ENCODE assay signal across 1 cellular context in the genomic region with DNA sequence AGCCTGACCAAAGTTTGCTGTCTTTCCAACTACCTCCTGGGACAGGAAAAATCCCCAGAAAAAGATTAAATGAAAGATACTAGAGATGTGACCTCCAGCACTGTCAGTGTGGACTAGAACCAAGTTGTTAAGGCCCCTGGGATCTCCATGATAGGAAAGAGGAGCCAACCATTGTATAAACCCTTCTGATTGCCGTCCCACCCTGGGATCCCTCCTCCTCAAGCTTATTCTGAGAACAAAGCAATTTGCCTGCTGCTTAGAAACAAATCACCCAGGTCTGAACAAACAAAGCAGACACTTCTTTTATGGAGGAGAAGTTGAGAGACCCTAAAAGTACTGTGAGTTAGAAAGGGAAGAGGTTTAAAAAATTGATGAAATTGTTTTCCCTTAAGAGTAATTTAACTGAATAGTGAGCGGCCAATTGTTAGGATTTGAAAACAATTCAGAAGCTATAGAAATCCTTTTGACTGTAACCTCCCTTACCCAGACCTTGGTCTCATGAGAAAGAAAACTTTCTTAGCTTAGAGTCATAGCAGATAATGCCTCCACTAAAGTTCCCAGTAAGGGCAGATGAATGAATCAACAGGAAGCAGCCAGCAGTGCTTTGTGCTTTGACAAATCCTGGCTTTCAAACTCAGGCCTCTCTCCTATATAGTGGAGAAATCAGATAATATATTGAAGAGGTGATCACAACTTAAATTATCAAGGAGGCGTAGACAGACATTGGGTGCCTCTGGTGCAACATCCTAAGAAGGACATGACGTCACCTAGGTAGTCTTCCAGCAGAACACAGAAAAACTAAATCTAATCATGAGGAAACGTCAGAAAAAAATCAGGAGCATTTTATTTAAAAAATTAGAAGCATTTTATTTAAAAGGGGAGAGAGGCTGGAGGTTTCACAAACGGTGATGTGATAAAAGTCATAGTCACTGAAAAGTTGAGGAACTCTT.
TF ChIP-seq lines count a peak whose summit lies in the region.

No MANE protein-coding gene starts in this region.

TF ChIP-seq in WTC11, 78 proteins besides CTCF, POLR2A, EP300 and RAD21 (continued from another document):
- TF ChIP-seq, protein P1, sequence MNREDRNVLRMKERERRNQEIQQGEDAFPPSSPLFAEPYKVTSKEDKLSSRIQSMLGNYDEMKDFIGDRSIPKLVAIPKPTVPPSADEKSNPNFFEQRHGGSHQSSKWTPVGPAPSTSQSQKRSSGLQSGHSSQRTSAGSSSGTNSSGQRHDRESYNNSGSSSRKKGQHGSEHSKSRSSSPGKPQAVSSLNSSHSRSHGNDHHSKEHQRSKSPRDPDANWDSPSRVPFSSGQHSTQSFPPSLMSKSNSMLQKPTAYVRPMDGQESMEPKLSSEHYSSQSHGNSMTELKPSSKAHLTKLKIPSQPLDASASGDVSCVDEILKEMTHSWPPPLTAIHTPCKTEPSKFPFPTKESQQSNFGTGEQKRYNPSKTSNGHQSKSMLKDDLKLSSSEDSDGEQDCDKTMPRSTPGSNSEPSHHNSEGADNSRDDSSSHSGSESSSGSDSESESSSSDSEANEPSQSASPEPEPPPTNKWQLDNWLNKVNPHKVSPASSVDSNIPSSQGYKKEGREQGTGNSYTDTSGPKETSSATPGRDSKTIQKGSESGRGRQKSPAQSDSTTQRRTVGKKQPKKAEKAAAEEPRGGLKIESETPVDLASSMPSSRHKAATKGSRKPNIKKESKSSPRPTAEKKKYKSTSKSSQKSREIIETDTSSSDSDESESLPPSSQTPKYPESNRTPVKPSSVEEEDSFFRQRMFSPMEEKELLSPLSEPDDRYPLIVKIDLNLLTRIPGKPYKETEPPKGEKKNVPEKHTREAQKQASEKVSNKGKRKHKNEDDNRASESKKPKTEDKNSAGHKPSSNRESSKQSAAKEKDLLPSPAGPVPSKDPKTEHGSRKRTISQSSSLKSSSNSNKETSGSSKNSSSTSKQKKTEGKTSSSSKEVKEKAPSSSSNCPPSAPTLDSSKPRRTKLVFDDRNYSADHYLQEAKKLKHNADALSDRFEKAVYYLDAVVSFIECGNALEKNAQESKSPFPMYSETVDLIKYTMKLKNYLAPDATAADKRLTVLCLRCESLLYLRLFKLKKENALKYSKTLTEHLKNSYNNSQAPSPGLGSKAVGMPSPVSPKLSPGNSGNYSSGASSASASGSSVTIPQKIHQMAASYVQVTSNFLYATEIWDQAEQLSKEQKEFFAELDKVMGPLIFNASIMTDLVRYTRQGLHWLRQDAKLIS (CRISPR knock-in tag; IDR thresholded peaks at IDR 0.05; ENCODE audit: borderline replicate concordance), result no peak
- no peak for TF ChIP-seq NR1H2 (CRISPR knock-in tag; IDR thresholded peaks at IDR 0.05)
- no peak for TF ChIP-seq CREB1 (CRISPR knock-in tag; IDR thresholded peaks at IDR 0.05)
- TF ChIP-seq, protein P2, sequence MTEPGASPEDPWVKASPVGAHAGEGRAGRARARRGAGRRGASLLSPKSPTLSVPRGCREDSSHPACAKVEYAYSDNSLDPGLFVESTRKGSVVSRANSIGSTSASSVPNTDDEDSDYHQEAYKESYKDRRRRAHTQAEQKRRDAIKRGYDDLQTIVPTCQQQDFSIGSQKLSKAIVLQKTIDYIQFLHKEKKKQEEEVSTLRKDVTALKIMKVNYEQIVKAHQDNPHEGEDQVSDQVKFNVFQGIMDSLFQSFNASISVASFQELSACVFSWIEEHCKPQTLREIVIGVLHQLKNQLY (CRISPR knock-in tag; IDR thresholded peaks at IDR 0.05), result no peak
- TF ChIP-seq CREM (CRISPR knock-in tag; IDR thresholded peaks at IDR 0.05), result no peak
